ENCODE assay signal across 25 cellular contexts in the genomic region with DNA sequence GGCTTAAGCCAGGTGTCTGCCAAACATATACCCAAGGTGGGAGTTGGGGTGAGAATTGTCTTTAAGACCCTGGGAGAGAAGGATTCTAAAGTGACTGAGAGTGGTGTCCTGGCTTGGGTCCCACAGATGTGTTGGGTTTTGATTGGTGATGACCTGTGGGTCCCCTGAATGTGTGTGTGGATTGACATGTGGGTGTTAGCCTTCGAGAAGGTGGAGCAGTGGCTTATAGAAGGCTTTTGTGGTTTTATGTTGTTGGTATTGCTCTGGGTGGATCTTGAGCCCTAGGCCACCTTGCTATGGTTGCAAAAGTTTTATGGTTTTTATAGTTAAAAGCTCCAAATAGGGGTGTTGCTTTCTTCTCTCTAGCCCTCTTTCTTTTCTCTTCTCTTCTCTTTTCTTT. TPM values are rescaled to one million over a fixed set of nuclear protein-coding genes. Genes with fewer than 3 reads are reported as not detected.
DNase-seq lines count a peak whose midpoint lies in the region; ATAC-seq and TF ChIP-seq lines count a peak whose summit lies in the region.
"Had no signal": no experiment of that assay in that cellular context is flagged by ENCODE, and none has a peak within 500 bp of the region (broad histone marks: within the 10 kb centered on the region; RNA-seq: fewer than 3 reads in every experiment).

No MANE protein-coding gene starts in this region.

- H3K4me3 Mint-ChIP-seq in CD8-positive, alpha-beta T cell: no peak overlapping the region
- H3K4me3 Mint-ChIP-seq: activated naive CD8-positive, alpha-beta T cell treated with anti-CD3 and anti-CD28 coated beads, Interleukin-2, amount 50 U/mL, for 24 hours; nephron; stimulated activated naive CD8-positive, alpha-beta T cell treated with anti-CD3 and anti-CD28 coated beads, Interleukin-15, amount 100 ng/mL, for 72 hours had no signal

- no peak overlapping the region for H3K9ac ChIP-seq in colonic mucosa (ENCODE audit: low read depth in 2 of 2, low read length in 2 of 2)
- H3K9ac ChIP-seq: parathyroid adenoma had no signal

- ATAC-seq in CD8-positive, alpha-beta T cell: no peak
- ATAC-seq: activated naive CD8-positive, alpha-beta T cell treated with anti-CD3 and anti-CD28 coated beads, Interleukin-2, amount 50 U/mL, for 24 hours; left ventricle myocardium superior; Panc1; right lobe of liver; stimulated activated naive CD8-positive, alpha-beta T cell treated with anti-CD3 and anti-CD28 coated beads, Interleukin-15, amount 100 ng/mL, for 72 hours had no signal

- POLR2A ChIA-PET in CD8-positive, alpha-beta T cell (lab: Charles Lee): interaction anchor here (1.0 kb wide), 1 partner anchor 36 kb away, joined by 3 read pairs; no protein-coding TSS in a partner anchor
- POLR2A ChIA-PET in PC-9 (lab: Charles Lee; ENCODE audit: unreplicated experiment): interaction anchor here (0.7 kb wide), 1 partner anchor 13 kb away, joined by 3 read pairs; no protein-coding TSS in a partner anchor

- H3K9me3 Mint-ChIP-seq in CD8-positive, alpha-beta T cell: no peaks in the 10 kb centered on the region
- H3K9me3 Mint-ChIP-seq: activated naive CD8-positive, alpha-beta T cell treated with anti-CD3 and anti-CD28 coated beads, Interleukin-2, amount 50 U/mL, for 24 hours; CD4-positive, CD25-positive, alpha-beta regulatory T cell; nephron; stimulated activated naive CD8-positive, alpha-beta T cell treated with anti-CD3 and anti-CD28 coated beads, Interleukin-15, amount 100 ng/mL, for 72 hours had no signal

- H3K9me2 ChIP-seq in PC-9 (ENCODE audit: insufficient read depth): no peaks in the 10 kb centered on the region

- no peak overlapping the region for H3K4me2 ChIP-seq in PC-9
- H3K4me2 ChIP-seq: hepatocyte had no signal

- H3K4me1 ChIP-seq in CD8-positive, alpha-beta T cell (ENCODE audit: insufficient read depth, low read length): no peaks in the 10 kb centered on the region
- H3K4me1 ChIP-seq in PC-9 (replicated peaks; ENCODE audit: insufficient read depth) (no peaks in the 10 kb centered on the region), colonic mucosa (peaks cover 8% of the 10 kb centered on the region), neutrophil (ENCODE audit: control insufficient read depth in 1 of 2, insufficient read depth in 1 of 2, low read depth in 1 of 2, low read length in 1 of 2) (peaks cover 19% of the 10 kb centered on the region in 2 experiments), testis (no peaks in the 10 kb centered on the region)
- H3K4me1 ChIP-seq: parathyroid adenoma had no signal

- H3K27me3 Mint-ChIP-seq in CD8-positive, alpha-beta T cell (ENCODE audit: low read depth): no peaks in the 10 kb centered on the region
- H3K27me3 Mint-ChIP-seq: activated naive CD8-positive, alpha-beta T cell treated with anti-CD3 and anti-CD28 coated beads, Interleukin-2, amount 50 U/mL, for 24 hours; CD4-positive, CD25-positive, alpha-beta regulatory T cell; stimulated activated naive CD8-positive, alpha-beta T cell treated with anti-CD3 and anti-CD28 coated beads, Interleukin-15, amount 100 ng/mL, for 72 hours had no signal

- WGBS in testis, 2 donors: 94 to 95% methylated on average over 1 of the region's 1 CpG

- no peaks in the 10 kb centered on the region for H3K27me3 ChIP-seq in CD8-positive, alpha-beta T cell (ENCODE audit: insufficient read depth, low read length)
- no peaks in the 10 kb centered on the region for H3K27me3 ChIP-seq in PC-9 (ENCODE audit: insufficient read depth, low read depth)
- no peaks in the 10 kb centered on the region for H3K27me3 ChIP-seq in colonic mucosa
- H3K27me3 ChIP-seq in neutrophil: no peaks in the 10 kb centered on the region
- H3K27me3 ChIP-seq in testis: no peaks in the 10 kb centered on the region
- H3K27me3 ChIP-seq: esophagus squamous epithelium, hepatocyte, MG63, right lobe of liver had no signal

- no peaks in the 10 kb centered on the region for H3K36me3 Mint-ChIP-seq in CD8-positive, alpha-beta T cell
- H3K36me3 Mint-ChIP-seq: CD4-positive, CD25-positive, alpha-beta regulatory T cell had no signal

- H3K4me3 ChIP-seq in CD8-positive, alpha-beta T cell (ENCODE audit: low read depth, low read length): no peak overlapping the region
- no peak overlapping the region for H3K4me3 ChIP-seq in PC-9
- H3K4me3 ChIP-seq in colonic mucosa: no peak overlapping the region
- no peak overlapping the region for H3K4me3 ChIP-seq in neutrophil (ENCODE audit: low read depth in 1 of 2, low read length in 1 of 2)
- no peak overlapping the region for H3K4me3 ChIP-seq in testis
- H3K4me3 ChIP-seq: esophagus squamous epithelium, hepatocyte, MG63, right lobe of liver had no signal

- no peak for DNase-seq in CD8-positive, alpha-beta T cell
- DNase-seq in PC-9: no peak
- DNase-seq in colonic mucosa: no peak
- no peak for DNase-seq in NCI-H2171 (lab: John Stamatoyannopoulos, UW)
- DNase-seq in testis: no peak
- DNase-seq in cortex of kidney (lab: John Stamatoyannopoulos, UW): no peak
- DNase-seq in ecto neural progenitor cell (ENCODE audit: low spot score): no peak
- DNase-seq: activated CD4-positive, alpha-beta T cell treated with anti-CD3 and anti-CD28 coated beads for 1 hour; activated gamma-delta T cell; activated naive CD8-positive, alpha-beta T cell treated with anti-CD3 and anti-CD28 coated beads, Interleukin-2, amount 50 U/mL, for 24 hours; CD4-positive, CD25-positive, alpha-beta regulatory T cell; DMS53; esophagus squamous epithelium; left ventricle myocardium superior; MG63; NCI-H1417 treated with DMSO at 0.1 percent for 48 hours; NCI-H510A treated with DMSO at 0.1 percent for 48 hours; SIG-M5; stimulated activated naive CD8-positive, alpha-beta T cell treated with anti-CD3 and anti-CD28 coated beads, Interleukin-15, amount 100 ng/mL, for 72 hours had no signal

- no peak for TF ChIP-seq CTCF in CD8-positive, alpha-beta T cell (IDR thresholded peaks at IDR 0.05)
- no peak for TF ChIP-seq CTCF in PC-9 (conservative IDR thresholded peaks at IDR 0.05)
- no peak for TF ChIP-seq CTCF in colonic mucosa (IDR thresholded peaks at IDR 0.05)
- TF ChIP-seq CTCF in neutrophil (IDR thresholded peaks at IDR 0.05): no peak
- no peak for TF ChIP-seq CTCF in testis (IDR thresholded peaks at IDR 0.05)

- peaks cover 11% of the 10 kb centered on the region for H3K4me1 Mint-ChIP-seq in CD8-positive, alpha-beta T cell (ENCODE audit: low read depth)
- H3K4me1 Mint-ChIP-seq: stimulated activated naive CD8-positive, alpha-beta T cell treated with anti-CD3 and anti-CD28 coated beads, Interleukin-15, amount 100 ng/mL, for 72 hours had no signal

- no peak overlapping the region for H2AFZ ChIP-seq in PC-9
- H2AFZ ChIP-seq: hepatocyte, parathyroid adenoma had no signal

- CTCF ChIA-PET in CD8-positive, alpha-beta T cell (lab: Charles Lee): interaction anchor here (1.5 kb wide), 1 partner anchor 26 kb away, joined by 3 read pairs; no protein-coding TSS in a partner anchor
- CTCF ChIA-PET in PC-9 (lab: Charles Lee): interaction anchor here (0.7 kb wide), 1 partner anchor 59 kb away, joined by 5 read pairs; no protein-coding TSS in a partner anchor

- intact Hi-C loops in CD8-positive, alpha-beta T cell (cut with DNase I, micrococcal nuclease): no loop called here
- intact Hi-C loops in PC-9 (cut with micrococcal nuclease; ENCODE audit: unreplicated experiment): no loop called here
- intact Hi-C loops in colonic mucosa (cut with DNase I): no loop called here
- intact Hi-C loops in testis (cut with DNase I; ENCODE audit: low total_unique reads): no loop called here

- no peaks in the 10 kb centered on the region for H3K79me2 ChIP-seq in PC-9 (ENCODE audit: low read depth)

- H3K36me3 ChIP-seq in CD8-positive, alpha-beta T cell (ENCODE audit: insufficient read depth, low read length): no peaks in the 10 kb centered on the region
- H3K36me3 ChIP-seq in PC-9 (ENCODE audit: low read depth) (peaks cover 7% of the 10 kb centered on the region; the same call in 1 of the 2 replicates), colonic mucosa (no peaks in the 10 kb centered on the region), neutrophil (peaks cover 94% of the 10 kb centered on the region), testis (ENCODE audit: low read depth, missing control alignments) (no peaks in the 10 kb centered on the region)
- H3K36me3 ChIP-seq: MG63 had no signal

- TSS peak; percentile 18 for BruUV-seq in PC-9 (replicated peaks; lab: Mats Ljungman, UMichigan)

- H3K27ac ChIP-seq in CD8-positive, alpha-beta T cell (ENCODE audit: low read depth, low read length): no peak overlapping the region
- H3K27ac ChIP-seq in PC-9 (no peak overlapping the region), colonic mucosa (peak overlapping the region; percentile 1), neutrophil (peak overlapping the region; percentile 47), testis (no peak overlapping the region)
- H3K27ac ChIP-seq: hepatocyte, parathyroid adenoma, right lobe of liver had no signal

- H3K27ac Mint-ChIP-seq in CD8-positive, alpha-beta T cell: peak overlapping the region; percentile 2
- H3K27ac Mint-ChIP-seq: activated naive CD8-positive, alpha-beta T cell treated with anti-CD3 and anti-CD28 coated beads, Interleukin-2, amount 50 U/mL, for 24 hours; stimulated activated naive CD8-positive, alpha-beta T cell treated with anti-CD3 and anti-CD28 coated beads, Interleukin-15, amount 100 ng/mL, for 72 hours had no signal

- no peak for TF ChIP-seq POLR2A in testis (IDR thresholded peaks at IDR 0.05)

- H3F3A ChIP-seq in PC-9 (ENCODE audit: insufficient read depth, low read depth): no peaks in the 10 kb centered on the region

- H3K9me3 ChIP-seq in CD8-positive, alpha-beta T cell (ENCODE audit: low read length): no peaks in the 10 kb centered on the region
- H3K9me3 ChIP-seq in PC-9 (ENCODE audit: insufficient read depth, low read depth) (no peaks in the 10 kb centered on the region), colonic mucosa (no peaks in the 10 kb centered on the region), neutrophil (no peaks in the 10 kb centered on the region), testis (no peaks in the 10 kb centered on the region)
- H3K9me3 ChIP-seq: esophagus squamous epithelium, MG63, right lobe of liver had no signal

- 0 out of 2 replicates have a peak, but pooled peaks cover 2% of the 10 kb centered on the region for H4K20me1 ChIP-seq in PC-9 (ENCODE audit: insufficient read depth)

RNA-seq across cellular contexts. Expression of gene PLEKHG3, which starts 29.7 kb away (rescaled TPM):
- total RNA-seq in CD8-positive, alpha-beta T cell: 1 to 10 TPM; 2.5 to 2.7 TPM
- total RNA-seq in PC-9 (2021) (59.3 and 61.7 TPM in 2 replicates), colonic mucosa (100 to 1,000 TPM in 1 of 2 donors, 10 to 100 TPM in 1; 78.8 to 106 TPM), testis (10 to 100 TPM; 20.1 to 20.6 TPM)
- polyA plus RNA-seq in testis (ENCODE audit: insufficient read depth, low read depth, low replicate concordance): 21.6 TPM

Comparison
In these comparisons a context has a peak if more than half of its experiments do, and no peak if none do; other contexts are left out.
1. H3K27ac ChIP-seq: peak in colonic mucosa (single experiment) and neutrophil (single experiment); none in CD8-positive, alpha-beta T cell (single experiment), PC-9 (single experiment) and testis (0 of 2).
2. RNA of gene PLEKHG3, which starts 29.7 kb away (total RNA-seq): 78.8 to 106 TPM in colonic mucosa, 59.3 to 61.7 TPM in PC-9 and 20.1 to 20.6 TPM in testis; 2.5 to 2.7 TPM in CD8-positive, alpha-beta T cell; every median in the first group is over 4 times any median in the second.